16 cellular contexts compared by ENCODE assay signal in genomic region chr17:33201255-33201654, GRCh38.
DNase-seq lines count a peak whose midpoint lies in the region; ATAC-seq and TF ChIP-seq lines count a peak whose summit lies in the region.
"Had no signal": no experiment of that assay in that cellular context is flagged by ENCODE, and none has a peak within 500 bp of the region (broad histone marks: within the 10 kb centered on the region; RNA-seq: fewer than 3 reads in every experiment).

No MANE protein-coding gene starts in this region.

- DNase-seq in DMS 273 (lab: John Stamatoyannopoulos, UW; ENCODE audit: unreplicated experiment) (peak; percentile 8), DMS 273 treated with DMSO at 0.1 percent for 48 hours (lab: John Stamatoyannopoulos, UW) (no peak), GM23338 (ENCODE audit: low spot score) (peak; percentile 13), SK-MEL-5 (ENCODE audit: low read depth, low spot score) (peak; percentile 27), islet precursor cell (peak; percentile 34), DMS114 treated with DMSO at 0.1 percent for 48 hours (lab: John Stamatoyannopoulos, UW; ENCODE audit: unreplicated experiment) (no peak), cortex of kidney (lab: John Stamatoyannopoulos, UW) (no peak)
- DNase-seq in stimulated activated naive CD4-positive, alpha-beta T cell treated with Interleukin-2 at 50 U/mL for 16 hours (lab: John Stamatoyannopoulos, UW) = no peak
- DNase-seq: AML-193; CD8-positive, alpha-beta memory T cell; DMS79; H7 had no signal

- in situ Hi-C loops in SK-MEL-5 (cut with HindIII; ENCODE audit: low pct_unique_long_range_greater_than_20kb, low sequenced_read_pairs) = no loop called here

- no peak overlapping the region for H3K4me2 ChIP-seq in GM23338
- H3K4me2 ChIP-seq: BLaER1 had no signal

- no peaks in the 10 kb centered on the region for H3K79me2 ChIP-seq in GM23338 (replicated peaks; ENCODE audit: insufficient read depth)

- H3K36me3 Mint-ChIP-seq in GM23338 (ENCODE audit: low read depth) = no peaks in the 10 kb centered on the region
- H3K36me3 Mint-ChIP-seq: CD8-positive, alpha-beta memory T cell had no signal

- no peak for ATAC-seq in GM23338

- no peaks in the 10 kb centered on the region for H3K4me1 ChIP-seq in GM23338 (ENCODE audit: insufficient read depth)
- H3K4me1 ChIP-seq: BLaER1, Caco-2 had no signal

- H3K27ac Mint-ChIP-seq in GM23338 = no peak overlapping the region

- no peak overlapping the region for H3K4me3 ChIP-seq in GM23338
- H3K4me3 ChIP-seq: BLaER1, GM23248 had no signal

- H3K36me3 ChIP-seq in GM23338 (ENCODE audit: insufficient read depth) = no peaks in the 10 kb centered on the region; the same call in 1 of the 2 replicates
- H3K36me3 ChIP-seq: BLaER1 had no signal

- no peak for TF ChIP-seq CTCF in GM23338 (conservative IDR thresholded peaks at IDR 0.05; ENCODE audit: low read depth in 2 of 2)

- peaks cover 24% of the 10 kb centered on the region for H3K27me3 Mint-ChIP-seq in GM23338 (ENCODE audit: insufficient read depth, low read depth, poor library complexity)

- H3K9me3 Mint-ChIP-seq in GM23338 = no peaks in the 10 kb centered on the region
- H3K9me3 Mint-ChIP-seq: CD8-positive, alpha-beta memory T cell had no signal

- H3F3A ChIP-seq in GM23338 (replicated peaks; ENCODE audit: low read depth) = no peaks in the 10 kb centered on the region

- no peaks in the 10 kb centered on the region for H3K9me2 ChIP-seq in GM23338 (ENCODE audit: insufficient read depth)

- H3K27ac ChIP-seq in GM23338 (ENCODE audit: low read depth) = no peak overlapping the region
- H3K27ac ChIP-seq: 22Rv1, BLaER1, GM23248 had no signal

- no peak overlapping the region for H2AFZ ChIP-seq in GM23338
- H2AFZ ChIP-seq: GM23248 had no signal

- no peaks in the 10 kb centered on the region for H4K20me1 ChIP-seq in GM23338 (replicated peaks; ENCODE audit: insufficient read depth)
- H4K20me1 ChIP-seq: BLaER1 had no signal

- H3K4me1 Mint-ChIP-seq in GM23338 = peaks cover 11% of the 10 kb centered on the region
- H3K4me1 Mint-ChIP-seq: CD8-positive, alpha-beta memory T cell had no signal

- no peak overlapping the region for H3K4me3 Mint-ChIP-seq in GM23338
- H3K4me3 Mint-ChIP-seq: CD8-positive, alpha-beta memory T cell had no signal

- peaks cover 42% of the 10 kb centered on the region for H3K27me3 ChIP-seq in GM23338 (ENCODE audit: insufficient read depth)
- H3K27me3 ChIP-seq: BLaER1 had no signal

TF ChIP-seq in GM23338, 12 proteins besides CTCF, POLR2A, EP300 and RAD21 (continues in another document):
- TF ChIP-seq ZNF114 (CRISPR knock-in tag; IDR thresholded peaks at IDR 0.05) (no peak), EZH2 (IDR thresholded peaks at IDR 0.05; ENCODE audit: low read depth, unreplicated experiment) (no peak), NANOG (IDR thresholded peaks at IDR 0.05; ENCODE audit: borderline replicate concordance) (no peak), CREB1 (CRISPR knock-in tag; IDR thresholded peaks at IDR 0.05; ENCODE audit: low read depth) (no peak), EZH2phosphoT487 (IDR thresholded peaks at IDR 0.05; ENCODE audit: unreplicated experiment) (no peak), ETS1 (IDR thresholded peaks at IDR 0.05) (no peak), JUNB (IDR thresholded peaks at IDR 0.05; ENCODE audit: unreplicated experiment) (no peak), REST (IDR thresholded peaks at IDR 0.05; ENCODE audit: unreplicated experiment) (no peak), POLR2AphosphoS5 (IDR thresholded peaks at IDR 0.05; ENCODE audit: low read depth) (no peak), STAT1 (IDR thresholded peaks at IDR 0.05; ENCODE audit: unreplicated experiment) (no peak)
- TF ChIP-seq, protein P1, sequence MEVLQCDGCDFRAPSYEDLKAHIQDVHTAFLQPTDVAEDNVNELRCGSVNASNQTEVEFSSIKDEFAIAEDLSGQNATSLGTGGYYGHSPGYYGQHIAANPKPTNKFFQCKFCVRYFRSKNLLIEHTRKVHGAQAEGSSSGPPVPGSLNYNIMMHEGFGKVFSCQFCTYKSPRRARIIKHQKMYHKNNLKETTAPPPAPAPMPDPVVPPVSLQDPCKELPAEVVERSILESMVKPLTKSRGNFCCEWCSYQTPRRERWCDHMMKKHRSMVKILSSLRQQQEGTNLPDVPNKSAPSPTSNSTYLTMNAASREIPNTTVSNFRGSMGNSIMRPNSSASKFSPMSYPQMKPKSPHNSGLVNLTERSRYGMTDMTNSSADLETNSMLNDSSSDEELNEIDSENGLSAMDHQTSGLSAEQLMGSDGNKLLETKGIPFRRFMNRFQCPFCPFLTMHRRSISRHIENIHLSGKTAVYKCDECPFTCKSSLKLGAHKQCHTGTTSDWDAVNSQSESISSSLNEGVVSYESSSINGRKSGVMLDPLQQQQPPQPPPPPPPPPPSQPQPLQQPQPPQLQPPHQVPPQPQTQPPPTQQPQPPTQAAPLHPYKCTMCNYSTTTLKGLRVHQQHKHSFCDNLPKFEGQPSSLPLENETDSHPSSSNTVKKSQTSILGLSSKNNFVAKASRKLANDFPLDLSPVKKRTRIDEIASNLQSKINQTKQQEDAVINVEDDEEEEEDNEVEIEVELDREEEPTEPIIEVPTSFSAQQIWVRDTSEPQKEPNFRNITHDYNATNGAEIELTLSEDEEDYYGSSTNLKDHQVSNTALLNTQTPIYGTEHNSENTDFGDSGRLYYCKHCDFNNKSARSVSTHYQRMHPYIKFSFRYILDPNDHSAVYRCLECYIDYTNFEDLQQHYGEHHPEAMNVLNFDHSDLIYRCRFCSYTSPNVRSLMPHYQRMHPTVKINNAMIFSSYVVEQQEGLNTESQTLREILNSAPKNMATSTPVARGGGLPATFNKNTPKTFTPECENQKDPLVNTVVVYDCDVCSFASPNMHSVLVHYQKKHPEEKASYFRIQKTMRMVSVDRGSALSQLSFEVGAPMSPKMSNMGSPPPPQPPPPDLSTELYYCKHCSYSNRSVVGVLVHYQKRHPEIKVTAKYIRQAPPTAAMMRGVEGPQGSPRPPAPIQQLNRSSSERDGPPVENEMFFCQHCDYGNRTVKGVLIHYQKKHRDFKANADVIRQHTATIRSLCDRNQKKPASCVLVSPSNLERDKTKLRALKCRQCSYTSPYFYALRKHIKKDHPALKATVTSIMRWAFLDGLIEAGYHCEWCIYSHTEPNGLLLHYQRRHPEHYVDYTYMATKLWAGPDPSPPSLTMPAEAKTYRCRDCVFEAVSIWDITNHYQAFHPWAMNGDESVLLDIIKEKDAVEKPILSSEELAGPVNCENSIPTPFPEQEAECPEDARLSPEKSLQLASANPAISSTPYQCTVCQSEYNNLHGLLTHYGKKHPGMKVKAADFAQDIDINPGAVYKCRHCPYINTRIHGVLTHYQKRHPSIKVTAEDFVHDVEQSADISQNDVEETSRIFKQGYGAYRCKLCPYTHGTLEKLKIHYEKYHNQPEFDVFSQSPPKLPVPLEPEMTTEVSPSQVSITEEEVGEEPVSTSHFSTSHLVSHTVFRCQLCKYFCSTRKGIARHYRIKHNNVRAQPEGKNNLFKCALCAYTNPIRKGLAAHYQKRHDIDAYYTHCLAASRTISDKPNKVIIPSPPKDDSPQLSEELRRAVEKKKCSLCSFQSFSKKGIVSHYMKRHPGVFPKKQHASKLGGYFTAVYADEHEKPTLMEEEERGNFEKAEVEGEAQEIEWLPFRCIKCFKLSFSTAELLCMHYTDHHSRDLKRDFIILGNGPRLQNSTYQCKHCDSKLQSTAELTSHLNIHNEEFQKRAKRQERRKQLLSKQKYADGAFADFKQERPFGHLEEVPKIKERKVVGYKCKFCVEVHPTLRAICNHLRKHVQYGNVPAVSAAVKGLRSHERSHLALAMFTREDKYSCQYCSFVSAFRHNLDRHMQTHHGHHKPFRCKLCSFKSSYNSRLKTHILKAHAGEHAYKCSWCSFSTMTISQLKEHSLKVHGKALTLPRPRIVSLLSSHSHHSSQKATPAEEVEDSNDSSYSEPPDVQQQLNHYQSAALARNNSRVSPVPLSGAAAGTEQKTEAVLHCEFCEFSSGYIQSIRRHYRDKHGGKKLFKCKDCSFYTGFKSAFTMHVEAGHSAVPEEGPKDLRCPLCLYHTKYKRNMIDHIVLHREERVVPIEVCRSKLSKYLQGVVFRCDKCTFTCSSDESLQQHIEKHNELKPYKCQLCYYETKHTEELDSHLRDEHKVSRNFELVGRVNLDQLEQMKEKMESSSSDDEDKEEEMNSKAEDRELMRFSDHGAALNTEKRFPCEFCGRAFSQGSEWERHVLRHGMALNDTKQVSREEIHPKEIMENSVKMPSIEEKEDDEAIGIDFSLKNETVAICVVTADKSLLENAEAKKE (CRISPR knock-in tag; IDR thresholded peaks at IDR 0.05) = no peak

Comparison
In these comparisons a context has a peak if more than half of its experiments do, and no peak if none do; other contexts are left out.
1. DNase-seq: peak in DMS 273 (single experiment), GM23338 (single experiment), SK-MEL-5 (single experiment) and islet precursor cell (single experiment); none in DMS 273 treated with DMSO at 0.1 percent for 48 hours (single experiment), DMS114 treated with DMSO at 0.1 percent for 48 hours (single experiment), cortex of kidney (single experiment) and stimulated activated naive CD4-positive, alpha-beta T cell treated with Interleukin-2 at 50 U/mL for 16 hours (single experiment).